ENCODE assay signal across 23 cellular contexts in genomic region chr2:38323623-38324022, GRCh38.
"Had no signal": no experiment of that assay in that cellular context is flagged by ENCODE, and none has a peak within 500 bp of the region (broad histone marks: within the 10 kb centered on the region; RNA-seq: fewer than 3 reads in every experiment).

No MANE protein-coding gene starts in this region.

- H3K27ac Mint-ChIP-seq: activated naive CD4-positive, alpha-beta T cell treated with anti-CD3 and anti-CD28 coated beads, Interleukin-2, amount 10 ng/mL, durations not matched to agents 7 days and 5 days; activated naive CD8-positive, alpha-beta T cell treated with anti-CD3 and anti-CD28 coated beads, Interleukin-2, amount 10 ng/mL, durations not matched to agents 7 days and 5 days; T-helper 1 cell treated with Interleukin-12 subunit alpha and Interleukin-12 subunit beta and Interleukin-4 antibody, amounts not matched to agents 30 μg/mL and 1 μg/mL, for 36 hours had no signal

- H3K27ac ChIP-seq: foreskin keratinocyte, heart right ventricle, left lung, lower lobe of right lung, spleen, transverse colon, VCaP had no signal

- H3K4me3 ChIP-seq: heart right ventricle, left lung, lower lobe of right lung, mucosa of descending colon, spleen, transverse colon had no signal

- H3K9me3 ChIP-seq: left lung, lower lobe of right lung, mucosa of descending colon, spleen, transverse colon had no signal

- H3K27me3 ChIP-seq: foreskin keratinocyte, heart right ventricle, left lung, spleen, transverse colon had no signal

- H3K27me3 Mint-ChIP-seq: activated naive CD4-positive, alpha-beta T cell treated with anti-CD3 and anti-CD28 coated beads, Interleukin-2, amount 10 ng/mL, durations not matched to agents 7 days and 5 days; activated naive CD8-positive, alpha-beta T cell treated with anti-CD3 and anti-CD28 coated beads, Interleukin-2, amount 10 ng/mL, durations not matched to agents 7 days and 5 days had no signal

- H3K36me3 ChIP-seq: left lung, transverse colon had no signal

- DNase-seq: activated CD4-positive, alpha-beta T cell treated with anti-CD3 and anti-CD28 coated beads for 48 hours; activated CD4-positive, alpha-beta T cell treated with anti-CD3 and anti-CD28 coated beads, Interleukin-2, amount 50 U/mL, for 48 hours; activated CD8-positive, alpha-beta memory T cell treated with anti-CD3 and anti-CD28 coated beads for 24 hours; activated effector memory CD4-positive, alpha-beta T cell treated with anti-CD3 and anti-CD28 coated beads, Interleukin-2, amount 50 U/mL, for 16 hours; activated naive CD4-positive, alpha-beta T cell treated with anti-CD3 and anti-CD28 coated beads, Interleukin-2, amount 10 ng/mL, durations not matched to agents 7 days and 5 days; activated naive CD8-positive, alpha-beta T cell treated with anti-CD3 and anti-CD28 coated beads, Interleukin-2, amount 10 ng/mL, durations not matched to agents 7 days and 5 days; amygdala; central memory CD4-positive, alpha-beta T cell; foreskin keratinocyte; heart right ventricle; left lung; lower lobe of right lung; mesenchymal stem cell; mucosa of descending colon; occipital lobe; right cardiac atrium; spleen; stimulated activated naive CD4-positive, alpha-beta T cell treated with Interleukin-2 at 50 U/mL for 16 hours; T-helper 9 cell; transverse colon had no signal

- ATAC-seq: activated CD4-positive, CD25-positive, alpha-beta regulatory T cell treated with anti-CD3 and anti-CD28 coated beads, Interleukin-2, amount 50 U/mL, for 24 hours; foreskin keratinocyte; heart right ventricle; left lung; lower lobe of right lung; mucosa of descending colon had no signal

- H3K4me3 Mint-ChIP-seq: activated naive CD4-positive, alpha-beta T cell treated with anti-CD3 and anti-CD28 coated beads, Interleukin-2, amount 10 ng/mL, durations not matched to agents 7 days and 5 days; activated naive CD8-positive, alpha-beta T cell treated with anti-CD3 and anti-CD28 coated beads, Interleukin-2, amount 10 ng/mL, durations not matched to agents 7 days and 5 days; T-helper 1 cell treated with Interleukin-12 subunit alpha and Interleukin-12 subunit beta and Interleukin-4 antibody, amounts not matched to agents 30 μg/mL and 1 μg/mL, for 36 hours had no signal
